ENCODE assay signal across 6 cellular contexts in genomic region chr16:28447081-28447480, GRCh38. TPM values are rescaled to one million over a fixed set of nuclear protein-coding genes. Genes with fewer than 3 reads are reported as not detected.
"Had no signal": no experiment of that assay in that cellular context is flagged by ENCODE, and none has a peak within 500 bp of the region (broad histone marks: within the 10 kb centered on the region; RNA-seq: fewer than 3 reads in every experiment).

No MANE protein-coding gene starts in this region.

RNA-seq across cellular contexts. Expression of gene NPIPB7, which starts 25.1 kb away (rescaled TPM):
- total RNA-seq: M059J, PC-3, Peyer's patch, Right ventricle myocardium superior, SJSA1 had no signal

RNA-seq across cellular contexts. Expression of gene APOBR, which starts 47.4 kb away (rescaled TPM):
- total RNA-seq: M059J, SJSA1 had no signal
- polyA plus RNA-seq: SK-N-SH had no signal

RNA-seq across cellular contexts. Expression of gene IL27, which starts 59.6 kb away (rescaled TPM):
- total RNA-seq: M059J, PC-3, Peyer's patch, Right ventricle myocardium superior, SJSA1 had no signal
- polyA plus RNA-seq: SK-N-SH had no signal
